ENCODE assay signal across 8 cellular contexts in genomic region chr15:66293419-66294156, GRCh38. TPM values are rescaled to one million over a fixed set of nuclear protein-coding genes. Genes with fewer than 3 reads are reported as not detected.
DNase-seq lines count a peak whose midpoint lies in the region; ATAC-seq, FAIRE-seq and TF ChIP-seq lines count a peak whose summit lies in the region.

Gene DIS3L (plus strand): TSS chr15:66293568. CDS start chr15:66293597, 29 bp downstream.

- peaks cover 2% of the 10 kb centered on the region; the same call in 1 of the 2 replicates for H3K23me2 ChIP-seq in H1 (ENCODE audit: low read depth, low read length)

- H4K20me1 ChIP-seq in H1 (replicated peaks in 1 of 2; ENCODE audit: control insufficient read depth in 1 of 2, insufficient read depth in 2 of 2, low read length in 2 of 2): no peaks in the 10 kb centered on the region

- H3K56ac ChIP-seq in H1 (replicated peaks; ENCODE audit: insufficient read length, low read depth, low read length): peak within 1 kb of the TSS; percentile 71

- no peak for TF ChIP-seq RAD21 in H1 (IDR thresholded peaks at IDR 0.05 in 1 of 2, conservative IDR thresholded peaks at IDR 0.05 in 1 of 2; ENCODE audit: low read depth in 2 of 2, low read length in 2 of 2)

- CTCF ChIA-PET in H1 (lab: Charles Lee; ENCODE audit: partially characterized antibody): no interaction called here

- H2BK5ac ChIP-seq in H1 (ENCODE audit: low read depth, low read length): peak within 1 kb of the TSS; percentile 79; the same call in 1 of the 2 replicates

- TF ChIP-seq POLR2A in H1 (IDR thresholded peaks at IDR 0.05; ENCODE audit: control extremely low read depth in 1 of 2, low read depth in 2 of 2, low read length in 2 of 2): peak in 1 of 2 experiments; percentile 69

- peak within 1 kb of the TSS; percentile 89 for H4K91ac ChIP-seq in H1 (replicated peaks; ENCODE audit: insufficient read length, low read length)

- H2BK12ac ChIP-seq in H1 (ENCODE audit: low read depth, low read length): peak within 1 kb of the TSS; percentile 60; the same call in 1 of the 2 replicates

- peak; percentile 52 for ATAC-seq in HG02981 (IDR thresholded peaks at IDR 0.05; ENCODE audit: unreplicated experiment)

- H3K27ac ChIP-seq in H1 (ENCODE audit: low read depth, low read length): peak within 1 kb of the TSS; percentile 65; the same call in 1 of the 2 replicates

- DNase-seq in SIG-M5 treated with dmso at 0.1 percent for 504 hours (lab: John Stamatoyannopoulos, UW; ENCODE audit: unreplicated experiment) (peak; percentile 60), SIG-M5 (lab: John Stamatoyannopoulos, UW) (no peak), NCI-H748 (lab: John Stamatoyannopoulos, UW; ENCODE audit: unreplicated experiment) (peak; percentile 76), H1 (ENCODE audit: low read depth in 1 of 2, low spot score in 2 of 2) (peak in 1 of 2 experiments; percentile 80), mesenteric fat pad (ENCODE audit: low spot score) (no peak)
- peak; percentile 16 to 40 for DNase-seq in activated CD8-positive, alpha-beta memory T cell treated with anti-CD3 and anti-CD28 coated beads for 1 hour (ENCODE audit: extremely low read depth in 1 of 2, low read depth in 1 of 2)
- DNase-seq in stimulated activated CD8-positive, alpha-beta memory T cell treated with anti-CD3 and anti-CD28 coated beads, Interleukin-15, amount 100 ng/mL, for 48 hours (ENCODE audit: low read depth in 2 of 2): peak; percentile 45 to 55

- peak within 1 kb of the TSS; percentile 81 to 88 for H3K4me2 ChIP-seq in H1 (ENCODE audit: insufficient read depth in 1 of 2, low read depth in 2 of 2, low read length in 2 of 2)

- TF ChIP-seq EP300 in H1 (IDR thresholded peaks at IDR 0.05; ENCODE audit: borderline replicate concordance in 1 of 2, low read depth in 2 of 2, low read length in 2 of 2): no peak

- H3K23ac ChIP-seq in H1 (ENCODE audit: insufficient read length): no peak within 1 kb of the TSS

- H3K9me3 ChIP-seq in H1 (ENCODE audit: insufficient read depth in 2 of 2, low read depth in 1 of 2, low read length in 1 of 2): no peaks in the 10 kb centered on the region

- peaks cover 6 to 12% (median 7%) of the 10 kb centered on the region in 4 experiments; a peak in 6 of 7 replicates for H3K4me1 ChIP-seq in H1 (replicated peaks in 1 of 4; ENCODE audit: control insufficient read depth in 3 of 4, insufficient read depth in 4 of 4, low read length in 3 of 4)

- no peak within 1 kb of the TSS for H3K14ac ChIP-seq in H1 (ENCODE audit: insufficient read length)

- H2AK5ac ChIP-seq in H1 (ENCODE audit: low read depth, low read length): no peak within 1 kb of the TSS

- no peaks in the 10 kb centered on the region for H3K27me3 ChIP-seq in H1 (replicated peaks in 1 of 4; ENCODE audit: control insufficient read depth in 3 of 4, extremely low read depth in 1 of 4, insufficient read depth in 3 of 4, low read length in 3 of 4)

- POLR2A ChIA-PET in H1 (lab: Charles Lee; ENCODE audit: partially characterized antibody): interaction anchor here (0.6 to 3.4 kb wide), 15 partner anchors 8 to 423 kb away, joined by 3 to 20 read pairs (median 4); partner anchors contain the start of genes SNAPC5, TIPIN and ZWILCH

- H3K36me3 ChIP-seq in H1 (ENCODE audit: control insufficient read depth in 2 of 4, insufficient read depth in 4 of 4, low read length in 3 of 4): no peaks in the 10 kb centered on the region

- peaks cover 0 to 4% of the 10 kb centered on the region in 2 experiments; a peak in 1 of 4 replicates for H3K79me2 ChIP-seq in H1 (ENCODE audit: control insufficient read depth in 1 of 2, insufficient read depth in 2 of 2, low read length in 2 of 2)

- H4K8ac ChIP-seq in H1 (ENCODE audit: extremely low read depth, insufficient read depth, low read length): peak within 1 kb of the TSS; percentile 88

- peak within 1 kb of the TSS; percentile 81 for H4K5ac ChIP-seq in H1 (ENCODE audit: insufficient read length, low read depth, low read length)

- H3K18ac ChIP-seq in H1 (ENCODE audit: extremely low read depth, low read length): peak within 1 kb of the TSS; percentile 93

- 2% methylated on average over 51 of the region's 92 CpGs; no CpG with 5 or more reads in 1 of the 2 experiments for WGBS in H1 (ENCODE audit: extremely low coverage in 1 of 2, insufficient coverage in 1 of 2, insufficient read length in 1 of 2, insufficient replicate concordance in 2 of 2, low coverage in 1 of 2, low lambda C conversion rate in 2 of 2, missing lambda C conversion rate in 1 of 2), 2 experiments

- peak within 1 kb of the TSS; percentile 58 to 77 (median 71) for H3K9ac ChIP-seq in H1 (replicated peaks in 1 of 4; ENCODE audit: extremely low read depth in 1 of 4, low read depth in 3 of 4, low read length in 3 of 4)

- peak within 1 kb of the TSS; percentile 47 for H2BK120ac ChIP-seq in H1 (replicated peaks; ENCODE audit: low read depth, low read length)

- H2BK15ac ChIP-seq in H1 (ENCODE audit: low read length): peak within 1 kb of the TSS; percentile 94; the same call in 1 of the 2 replicates

- FAIRE-seq in H1 (lab: Jason Lieb, UNC): no peak

- peak within 1 kb of the TSS; percentile 97 for H2AFZ ChIP-seq in H1 (ENCODE audit: low read length)

- no peaks in the 10 kb centered on the region; the same call in 1 of the 2 replicates for H3K79me1 ChIP-seq in H1 (ENCODE audit: low read depth, low read length)

- H2BK20ac ChIP-seq in H1 (ENCODE audit: low read length): no peak within 1 kb of the TSS

- no peak for TF ChIP-seq CTCF in H1 (IDR thresholded peaks at IDR 0.05; ENCODE audit: control extremely low read depth in 1 of 3, insufficient read depth in 1 of 3, low read depth in 1 of 3, low read length in 3 of 3)

- H3K4ac ChIP-seq in H1 (replicated peaks; ENCODE audit: insufficient read length, low read depth, low read length): no peak within 1 kb of the TSS

- H3K4me3 ChIP-seq in H1 (ENCODE audit: extremely low read depth in 1 of 4, insufficient read depth in 2 of 4, low read depth in 3 of 4, low read length in 4 of 4): peak within 1 kb of the TSS; percentile 54 to 73 (median 60)

TF ChIP-seq in H1, 55 proteins besides CTCF, POLR2A, EP300 and RAD21 (continues in another document):
- TF ChIP-seq MAFK (IDR thresholded peaks at IDR 0.05; ENCODE audit: low read depth, low read length) (no peak), ASH2L (IDR thresholded peaks at IDR 0.05; ENCODE audit: low read length) (no peak), TAF7 (optimal IDR thresholded peaks at IDR 0.05; ENCODE audit: borderline replicate concordance, low read depth, low read length) (peak; percentile 58), RBBP5 (IDR thresholded peaks at IDR 0.05; ENCODE audit: borderline replicate concordance, low read depth, low read length) (peak; percentile 59; the same call in 1 of the 2 replicates), BRCA1 (IDR thresholded peaks at IDR 0.05; ENCODE audit: low read depth, low read length) (no peak), GABPA (IDR thresholded peaks at IDR 0.05; ENCODE audit: borderline replicate concordance, insufficient read depth, low read length) (no peak), KDM4A (IDR thresholded peaks at IDR 0.05; ENCODE audit: low read depth, low read length, severe bottlenecking) (peak; percentile 39), CBX5 (IDR thresholded peaks at IDR 0.05; ENCODE audit: low read depth, low read length) (no peak), E2F6 (IDR thresholded peaks at IDR 0.05) (no peak), MAX (IDR thresholded peaks at IDR 0.05) (no peak)

RNA-seq across cellular contexts. Expression of gene DIS3L, which starts in this region (rescaled TPM):
- total RNA-seq in H1 (2021; fragmentation: NEBNext Ultra II Directional; extraction: Animal tissue kit (Norgen Biotek cat#: 25700)): 25.0 and 31.2 TPM in 2 replicates
- polyA plus RNA-seq in H1 (2011; rRNA removed): 5.5 and 8.7 TPM in 2 replicates
- polyA plus RNA-seq in H1 (2011; cell fraction: cytosol; rRNA removed): 9.7 TPM
- 7.1 TPM for polyA plus RNA-seq in H1 (2011; cell fraction: nucleus; rRNA removed)
- polyA plus RNA-seq in H1 (2012, experiment 1 of 2): 16.9 to 26.9 TPM (median 19.2 TPM) in 4 replicates
- 2.1 TPM for polyA plus RNA-seq in H1 (2012, experiment 2 of 2)
- polyA plus RNA-seq in H1 (2013, experiment 1 of 2): 11.0 TPM
- polyA plus RNA-seq in H1 (2013, experiment 2 of 2): 10.8 TPM
- 24.3 and 26.7 TPM in 2 replicates for polyA minus RNA-seq in H1 (2011; rRNA and poly(A)+ RNA removed)
- 14.0 TPM for polyA minus RNA-seq in H1 (2011; cell fraction: cytosol; rRNA and poly(A)+ RNA removed)
- 15.7 TPM for polyA minus RNA-seq in H1 (2011; cell fraction: nucleus; rRNA and poly(A)+ RNA removed)
- 43.5 TPM for total RNA-seq in mesenteric fat pad

Comparison
In these comparisons a context has a peak if more than half of its experiments do, and no peak if none do; other contexts are left out.
1. DNase-seq: peak in SIG-M5 treated with dmso at 0.1 percent for 504 hours (single experiment), NCI-H748 (single experiment), activated CD8-positive, alpha-beta memory T cell treated with anti-CD3 and anti-CD28 coated beads for 1 hour (2 of 2) and stimulated activated CD8-positive, alpha-beta memory T cell treated with anti-CD3 and anti-CD28 coated beads, Interleukin-15, amount 100 ng/mL, for 48 hours (2 of 2); none in SIG-M5 (single experiment) and mesenteric fat pad (single experiment).